In the genomic region with DNA sequence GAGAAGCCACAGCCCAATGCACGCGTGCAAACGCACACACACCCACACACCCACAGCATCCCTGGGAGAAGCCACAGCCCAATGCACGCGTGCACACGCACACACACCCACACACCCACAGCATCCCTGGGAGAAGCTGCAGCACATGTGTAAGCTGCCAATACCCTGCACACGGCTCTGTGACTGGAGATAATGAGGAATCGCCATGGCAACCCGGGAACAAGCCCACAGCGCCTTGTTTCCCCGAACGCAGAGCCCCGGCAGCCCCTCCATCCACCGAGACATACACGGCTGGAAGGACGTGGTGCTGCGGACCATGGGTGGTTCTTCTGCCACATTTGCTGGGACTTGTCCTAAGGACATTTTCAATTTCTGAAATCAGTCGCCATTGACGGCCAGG, we compare ENCODE assay signal across 14 cellular contexts.
"Had no signal": no experiment of that assay in that cellular context is flagged by ENCODE, and none has a peak within 500 bp of the region (broad histone marks: within the 10 kb centered on the region; RNA-seq: fewer than 3 reads in every experiment).

No MANE protein-coding gene starts in this region.

- H3K9me3 ChIP-seq: ascending aorta, mucosa of descending colon, psoas muscle, right lobe of liver, stomach, thoracic aorta had no signal

- H3K4me3 ChIP-seq: ascending aorta, mucosa of descending colon, psoas muscle, right lobe of liver, stomach, thoracic aorta had no signal

- H3K27me3 ChIP-seq: ascending aorta, right lobe of liver, stomach had no signal

- H3K36me3 ChIP-seq: ascending aorta, right lobe of liver, stomach, thoracic aorta had no signal

- H3K4me1 ChIP-seq: ascending aorta, psoas muscle, right lobe of liver, stomach had no signal

- H3K27ac ChIP-seq: ascending aorta, psoas muscle, right lobe of liver, stomach, thoracic aorta had no signal

- ATAC-seq: activated naive CD8-positive, alpha-beta T cell treated with anti-CD3 and anti-CD28 coated beads, Interleukin-2, amount 50 U/mL, for 24 hours; mucosa of descending colon; naive thymus-derived CD4-positive, alpha-beta T cell; psoas muscle; right lobe of liver; T-cell had no signal

- DNase-seq: activated CD4-positive, CD25-positive, alpha-beta regulatory T cell treated with anti-CD3 and anti-CD28 coated beads, Interleukin-2, amount 50 U/mL, for 72 hours; activated naive CD4-positive, alpha-beta T cell treated with anti-CD3 and anti-CD28 coated beads for 36 hours; activated naive CD8-positive, alpha-beta T cell treated with anti-CD3 and anti-CD28 coated beads, Interleukin-2, amount 50 U/mL, for 24 hours; activated T-cell treated with anti-CD3 and anti-CD28 coated beads for 4 hours; mucosa of descending colon; naive thymus-derived CD4-positive, alpha-beta T cell; psoas muscle; stimulated activated CD4-positive, alpha-beta T cell treated with anti-CD3 and anti-CD28 coated beads, Interleukin-1b, Interleukin-23, amount 100 ng/mL, for 48 hours; stomach; T-cell; T-helper 9 cell had no signal
